9 cellular contexts compared by ENCODE assay signal in the genomic region with DNA sequence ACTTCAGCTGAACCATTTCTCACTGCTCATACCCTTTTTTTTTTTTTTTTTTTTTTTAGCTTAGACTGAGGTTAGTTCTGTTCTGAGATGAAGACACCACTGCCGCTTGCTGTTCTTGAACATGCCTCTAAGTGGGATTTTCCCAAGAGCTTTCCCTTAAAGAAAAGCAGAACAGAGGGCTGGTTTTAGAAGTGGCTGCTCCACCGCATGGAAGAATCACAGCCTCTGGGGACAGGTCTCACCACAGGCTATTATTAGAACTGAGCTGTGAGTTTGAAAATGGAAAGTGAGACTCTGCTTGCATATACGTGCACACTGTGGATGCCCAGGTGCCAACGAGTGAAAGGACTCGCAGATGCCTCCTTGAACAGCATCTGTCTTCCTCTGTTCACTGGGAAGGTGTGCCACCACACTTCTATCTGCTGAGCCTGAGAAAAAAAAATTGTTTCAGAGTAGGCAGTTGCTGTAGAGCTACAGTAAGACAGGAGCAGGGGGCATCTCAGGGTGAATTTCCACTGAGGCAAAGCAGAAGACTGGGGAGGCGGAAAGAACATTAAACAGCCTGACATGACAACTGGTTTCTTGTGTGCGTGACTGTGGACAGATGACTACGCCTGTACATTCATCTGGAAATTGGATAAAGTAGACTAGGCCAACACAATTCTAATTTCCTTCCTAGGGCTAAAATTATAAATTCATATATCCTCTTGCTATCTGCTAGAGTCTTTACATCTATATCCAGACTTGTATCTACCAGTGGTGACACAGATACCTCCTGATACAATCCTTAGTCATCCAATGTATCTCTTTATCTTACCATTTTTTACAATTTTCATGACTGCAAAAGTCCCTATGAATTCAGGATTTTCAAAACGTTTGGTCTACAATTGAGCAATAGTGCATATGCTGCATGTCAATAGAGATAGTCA.
DNase-seq lines count a peak whose midpoint lies in the region; ATAC-seq and TF ChIP-seq lines count a peak whose summit lies in the region.
"Had no signal": no experiment of that assay in that cellular context is flagged by ENCODE, and none has a peak within 500 bp of the region (broad histone marks: within the 10 kb centered on the region; RNA-seq: fewer than 3 reads in every experiment).

No MANE protein-coding gene starts in this region.

- no peaks in the 10 kb centered on the region for H3K27me3 ChIP-seq in foreskin keratinocyte

- H3K4me1 ChIP-seq in foreskin keratinocyte: no peaks in the 10 kb centered on the region

- DNase-seq in foreskin keratinocyte (peak; percentile 15 to 23), HT-29 (ENCODE audit: low spot score) (no peak), SK-N-DZ (ENCODE audit: low spot score) (no peak), T1000 (lab: John Stamatoyannopoulos, UW) (no peak), EL (no peak)
- DNase-seq: NCI-H510A treated with DMSO at 0.1 percent for 48 hours had no signal

- ATAC-seq in GM18858 (IDR thresholded peaks at IDR 0.05; ENCODE audit: unreplicated experiment): peak; percentile 81
- ATAC-seq in GM21367 (IDR thresholded peaks at IDR 0.05; ENCODE audit: unreplicated experiment): peak; percentile 86
- ATAC-seq in HG03159 (IDR thresholded peaks at IDR 0.05; ENCODE audit: unreplicated experiment): peak; percentile 85
- peak; percentile 19 for ATAC-seq in foreskin keratinocyte

- H3K27ac ChIP-seq in foreskin keratinocyte: no peak overlapping the region

- TF ChIP-seq CTCF in foreskin keratinocyte (conservative IDR thresholded peaks at IDR 0.05): no peak

Comparison
In these comparisons a context has a peak if more than half of its experiments do, and no peak if none do; other contexts are left out.
1. ATAC-seq: peak in every context shown above with its lines; median percentile 86 in GM21367; 85 in HG03159; 81 in GM18858; 19 in foreskin keratinocyte.
2. DNase-seq: peak in foreskin keratinocyte (2 of 2); none in HT-29 (single experiment), SK-N-DZ (single experiment), T1000 (single experiment) and EL (single experiment).